26 cellular contexts compared by ENCODE assay signal in genomic region chr3:39396690-39397089, GRCh38.
"Had no signal": no experiment of that assay in that cellular context is flagged by ENCODE, and none has a peak within 500 bp of the region (broad histone marks: within the 10 kb centered on the region; RNA-seq: fewer than 3 reads in every experiment).

No MANE protein-coding gene starts in this region.

- H3K4me1 ChIP-seq: ascending aorta, body of pancreas had no signal

- H3K9me3 Mint-ChIP-seq: activated CD4-positive, alpha-beta memory T cell treated with anti-CD3 and anti-CD28 coated beads for 36 hours; activated CD4-positive, alpha-beta T cell treated with anti-CD3 and anti-CD28 coated beads, Interleukin-2, amount 10 ng/mL, durations not matched to agents 7 days and 5 days; activated T-helper 1 cell treated with anti-CD3 and anti-CD28 coated beads, Interleukin-12 subunit alpha, Interleukin-12 subunit beta, Interleukin-2, Interleukin-4 antibody, amounts not matched to agents 30 ng/mL and 10 ng/mL and 1 ng/mL, durations not matched to agents 14 hours and 24 hours and 36 hours; IgD-negative memory B cell had no signal

- H3K27me3 Mint-ChIP-seq: activated CD4-positive, alpha-beta memory T cell treated with anti-CD3 and anti-CD28 coated beads for 36 hours; activated CD4-positive, alpha-beta T cell treated with anti-CD3 and anti-CD28 coated beads, Interleukin-2, amount 10 ng/mL, durations not matched to agents 7 days and 5 days; IgD-negative memory B cell had no signal

- H3K4me1 Mint-ChIP-seq: IgD-negative memory B cell had no signal

- H3K27me3 ChIP-seq: ascending aorta, body of pancreas, MG63 had no signal

- H3K9me3 ChIP-seq: ascending aorta, body of pancreas, MG63 had no signal

- H3K4me3 ChIP-seq: ascending aorta, body of pancreas, MG63 had no signal

- H3K4me3 Mint-ChIP-seq: activated CD4-positive, alpha-beta memory T cell treated with anti-CD3 and anti-CD28 coated beads for 36 hours; activated CD4-positive, alpha-beta T cell treated with anti-CD3 and anti-CD28 coated beads, Interleukin-2, amount 10 ng/mL, durations not matched to agents 7 days and 5 days; activated T-helper 1 cell treated with anti-CD3 and anti-CD28 coated beads, Interleukin-12 subunit alpha, Interleukin-12 subunit beta, Interleukin-2, Interleukin-4 antibody, amounts not matched to agents 30 ng/mL and 10 ng/mL and 1 ng/mL, durations not matched to agents 14 hours and 24 hours and 36 hours; IgD-negative memory B cell had no signal

- ATAC-seq: body of pancreas had no signal

- DNase-seq: activated CD4-positive, alpha-beta memory T cell treated with anti-CD3 and anti-CD28 coated beads for 36 hours; activated CD4-positive, alpha-beta T cell treated with anti-CD3 and anti-CD28 coated beads, Interleukin-2, amount 10 ng/mL, durations not matched to agents 7 days and 5 days; activated CD4-positive, CD25-positive, alpha-beta regulatory T cell; activated CD8-positive, alpha-beta memory T cell treated with anti-CD3 and anti-CD28 coated beads for 24 hours; activated effector memory CD4-positive, alpha-beta T cell treated with anti-CD3 and anti-CD28 coated beads, Interleukin-2, amount 50 U/mL, for 16 hours; activated naive CD4-positive, alpha-beta T cell treated with Interleukin-2 at 50 U/mL for 16 hours; amniotic stem cell; body of pancreas; central memory CD4-positive, alpha-beta T cell; KG1; MG63; MV-4-11; NCI-H1092 treated with DMSO at 0.1 percent for 48 hours; NCI-H1436; NCI-H1694 treated with DMSO at 0.1 percent for 48 hours; NCI-H2029 treated with DMSO at 0.1 percent for 48 hours; NCI-H345; NCI-H510A; NCI-H526 treated with DMSO at 0.1 percent for 48 hours; NCI-H82; SIG-M5; T-helper 2 cell; T1000 had no signal

- H3K27ac Mint-ChIP-seq: activated CD4-positive, alpha-beta memory T cell treated with anti-CD3 and anti-CD28 coated beads for 36 hours; activated T-helper 1 cell treated with anti-CD3 and anti-CD28 coated beads, Interleukin-12 subunit alpha, Interleukin-12 subunit beta, Interleukin-2, Interleukin-4 antibody, amounts not matched to agents 30 ng/mL and 10 ng/mL and 1 ng/mL, durations not matched to agents 14 hours and 24 hours and 36 hours had no signal

- H3K27ac ChIP-seq: ascending aorta, body of pancreas had no signal
